In the genomic region with DNA sequence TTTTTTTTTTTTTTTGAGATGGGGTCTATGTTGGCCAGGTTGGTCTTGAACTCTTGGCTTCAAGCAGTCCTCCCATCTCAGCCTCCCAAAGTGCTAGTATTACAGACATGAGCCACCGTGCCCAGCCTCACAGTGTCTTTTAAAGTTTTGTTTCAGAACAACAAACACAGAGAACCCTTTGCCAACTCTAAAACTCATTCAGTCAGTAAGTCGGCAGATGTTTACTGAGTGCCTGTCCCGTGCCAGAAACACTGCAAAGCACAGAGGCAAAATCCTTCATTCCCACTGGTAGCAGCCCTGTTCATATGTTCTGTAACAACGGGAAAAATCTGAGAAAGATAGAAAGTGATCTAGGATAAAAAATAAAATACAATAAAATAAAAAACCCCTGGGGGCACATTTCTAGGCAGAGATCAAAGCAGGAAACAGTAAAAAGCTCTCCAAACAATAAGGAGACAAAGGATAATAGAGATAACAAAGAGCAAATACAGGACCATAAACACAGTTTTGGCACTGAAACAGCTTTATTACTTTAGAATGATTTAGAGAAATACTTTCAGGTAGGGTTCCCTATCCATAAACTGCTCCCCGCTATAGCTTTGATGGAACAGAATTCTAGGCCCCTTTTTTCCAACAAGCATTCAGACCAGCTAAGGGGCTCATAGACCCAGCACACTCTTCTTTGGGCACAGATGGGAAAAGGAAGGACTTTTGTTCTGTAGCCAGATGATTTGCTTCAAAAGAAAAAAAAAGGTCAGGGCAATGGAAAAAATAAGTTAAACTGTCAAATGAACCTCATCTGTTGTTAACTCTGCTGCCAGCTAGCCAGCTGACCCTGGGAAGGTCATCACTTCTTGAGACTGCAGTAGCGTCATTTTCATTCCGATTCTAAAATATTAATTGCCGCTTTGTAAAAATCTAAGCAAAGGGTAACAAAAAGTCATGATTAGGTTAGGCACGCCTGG, we compare ENCODE assay signal across 20 cellular contexts.
"Had no signal": no experiment of that assay in that cellular context is flagged by ENCODE, and none has a peak within 500 bp of the region (broad histone marks: within the 10 kb centered on the region; RNA-seq: fewer than 3 reads in every experiment).

No MANE protein-coding gene starts in this region.

- H3K4me1 ChIP-seq: ascending aorta, breast epithelium, left lung, right lobe of liver had no signal

- H3K9me3 Mint-ChIP-seq: activated naive CD8-positive, alpha-beta T cell treated with anti-CD3 and anti-CD28 coated beads, Interleukin-2, amount 50 U/mL, for 24 hours; activated T-helper 17 cell treated with anti-CD3 and anti-CD28 coated beads, Interleukin-2, amount 50 U/mL, for 72 hours; endodermal cell had no signal

- H3K4me3 Mint-ChIP-seq: activated naive CD8-positive, alpha-beta T cell treated with anti-CD3 and anti-CD28 coated beads, Interleukin-2, amount 50 U/mL, for 24 hours; activated T-helper 17 cell treated with anti-CD3 and anti-CD28 coated beads, Interleukin-2, amount 50 U/mL, for 72 hours; endodermal cell; nephron progenitor cell had no signal

- H3K27ac Mint-ChIP-seq: activated naive CD8-positive, alpha-beta T cell treated with anti-CD3 and anti-CD28 coated beads, Interleukin-2, amount 50 U/mL, for 24 hours; activated T-helper 17 cell treated with anti-CD3 and anti-CD28 coated beads, Interleukin-2, amount 50 U/mL, for 72 hours; endodermal cell; nephron progenitor cell had no signal

- H3K27me3 ChIP-seq: ascending aorta, breast epithelium, hepatocyte, left lung, right lobe of liver, tibial nerve had no signal

- DNase-seq: activated naive CD4-positive, alpha-beta T cell treated with Interleukin-2 at 50 U/mL for 16 hours; activated naive CD8-positive, alpha-beta T cell treated with anti-CD3 and anti-CD28 coated beads, Interleukin-2, amount 50 U/mL, for 24 hours; cerebellar nuclear complex; endodermal cell; islet precursor cell; left lung; nephron progenitor cell; right lobe of liver; stimulated activated CD4-positive, alpha-beta T cell treated with anti-CD3 and anti-CD28 coated beads, Interleukin-4, amount 100 ng/mL, for 4 hours; stimulated activated CD8-positive, alpha-beta memory T cell treated with anti-CD3 and anti-CD28 coated beads, Interleukin-4, amount 100 ng/mL, for 48 hours; stimulated activated naive CD4-positive, alpha-beta T cell treated with Interleukin-2 at 50 U/mL for 16 hours; substantia nigra; T-helper 9 cell had no signal

- ATAC-seq: activated CD4-positive, CD25-positive, alpha-beta regulatory T cell treated with anti-CD3 and anti-CD28 coated beads, Interleukin-2, amount 50 U/mL, for 24 hours; activated naive CD8-positive, alpha-beta T cell treated with anti-CD3 and anti-CD28 coated beads, Interleukin-2, amount 50 U/mL, for 24 hours; activated T-helper 17 cell treated with anti-CD3 and anti-CD28 coated beads, Interleukin-2, amount 50 U/mL, for 72 hours; left lung had no signal

- H3K27ac ChIP-seq: ascending aorta, breast epithelium, hepatocyte, left lung, right lobe of liver, tibial nerve had no signal

- H3K36me3 ChIP-seq: ascending aorta, breast epithelium, left lung, right lobe of liver, tibial nerve had no signal

- H3K9me3 ChIP-seq: ascending aorta, breast epithelium, left lung, right lobe of liver, tibial nerve had no signal

- H3K4me3 ChIP-seq: ascending aorta, breast epithelium, hepatocyte, left lung, right lobe of liver, smooth muscle cell, tibial nerve had no signal

- H3K27me3 Mint-ChIP-seq: activated naive CD8-positive, alpha-beta T cell treated with anti-CD3 and anti-CD28 coated beads, Interleukin-2, amount 50 U/mL, for 24 hours had no signal

- H3K4me1 Mint-ChIP-seq: activated naive CD8-positive, alpha-beta T cell treated with anti-CD3 and anti-CD28 coated beads, Interleukin-2, amount 50 U/mL, for 24 hours; activated T-helper 17 cell treated with anti-CD3 and anti-CD28 coated beads, Interleukin-2, amount 50 U/mL, for 72 hours had no signal
